18 cellular contexts compared by ENCODE assay signal in the genomic region with DNA sequence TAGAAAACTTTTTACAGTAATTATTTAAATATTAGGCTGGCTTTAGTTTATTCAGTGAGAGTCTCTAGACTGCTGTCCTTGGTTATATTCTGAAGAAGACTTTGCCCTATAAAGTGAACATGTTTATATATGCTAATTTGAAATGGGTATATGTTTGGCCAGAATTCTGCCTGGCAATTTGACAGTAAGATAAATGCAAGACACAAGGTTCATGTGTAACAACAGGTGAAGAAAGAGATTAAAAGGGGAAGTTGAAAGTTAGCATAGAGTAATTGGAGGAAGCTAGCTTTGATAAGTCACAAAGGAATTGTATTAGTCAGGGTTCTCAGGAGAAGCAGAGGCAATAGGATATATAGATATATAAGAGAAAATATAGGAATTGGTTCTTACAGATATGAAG.
DNase-seq lines count a peak whose midpoint lies in the region; ATAC-seq, FAIRE-seq and TF ChIP-seq lines count a peak whose summit lies in the region.
"Had no signal": no experiment of that assay in that cellular context is flagged by ENCODE, and none has a peak within 500 bp of the region (broad histone marks: within the 10 kb centered on the region; RNA-seq: fewer than 3 reads in every experiment).

No MANE protein-coding gene starts in this region.

- H3K27me3 ChIP-seq in bronchial epithelial cell (ENCODE audit: control insufficient read depth, insufficient read depth, low read length): no peaks in the 10 kb centered on the region
- H3K27me3 ChIP-seq: hepatocyte, right atrium auricular region, uterus had no signal

- TF ChIP-seq CTCF in bronchial epithelial cell (IDR thresholded peaks at IDR 0.05; ENCODE audit: insufficient read depth, low read length, severe bottlenecking): no peak

- no peak overlapping the region for H3K4me3 ChIP-seq in bronchial epithelial cell (ENCODE audit: low read depth, low read length)
- H3K4me3 ChIP-seq: hepatocyte, right atrium auricular region, uterus had no signal

- H3K36me3 ChIP-seq in bronchial epithelial cell (ENCODE audit: control insufficient read depth, insufficient read depth, low read length): no peaks in the 10 kb centered on the region
- H3K36me3 ChIP-seq: right atrium auricular region, uterus had no signal

- peak; percentile 21 for FAIRE-seq in GM12892 (lab: Jason Lieb, UNC)
- FAIRE-seq in bronchial epithelial cell (lab: Jason Lieb, UNC): no peak
- FAIRE-seq: HTR-8/SVneo had no signal

- TF ChIP-seq POLR2A in GM12892 (IDR thresholded peaks at IDR 0.05; ENCODE audit: low read depth, low read length): no peak

- ATAC-seq in GM21381 (IDR thresholded peaks at IDR 0.05; ENCODE audit: unreplicated experiment) (peak; percentile 28), HG03175 (IDR thresholded peaks at IDR 0.05; ENCODE audit: unreplicated experiment) (peak; percentile 17), HG02588 (IDR thresholded peaks at IDR 0.05; ENCODE audit: unreplicated experiment) (no peak)
- ATAC-seq in activated CD4-positive, CD25-positive, alpha-beta regulatory T cell treated with anti-CD3 and anti-CD28 coated beads, Interleukin-2, amount 50 U/mL, for 24 hours: no peak
- ATAC-seq: activated naive CD8-positive, alpha-beta T cell treated with anti-CD3 and anti-CD28 coated beads, Interleukin-2, amount 50 U/mL, for 24 hours had no signal

- DNase-seq in GM12892 (ENCODE audit: insufficient read length) (no peak), bronchial epithelial cell (ENCODE audit: low read depth) (peak; percentile 12), SHP77 (lab: John Stamatoyannopoulos, UW) (no peak), A172 (ENCODE audit: low spot score) (no peak)
- DNase-seq: ACHN; activated CD8-positive, alpha-beta T cell treated with anti-CD3 and anti-CD28 coated beads for 36 hours; activated naive CD8-positive, alpha-beta T cell treated with anti-CD3 and anti-CD28 coated beads, Interleukin-2, amount 50 U/mL, for 24 hours; CD4-positive, alpha-beta T cell; NCI-H2029; NCI-H524; uterus had no signal

Comparison
In these comparisons a context has a peak if more than half of its experiments do, and no peak if none do; other contexts are left out.
1. ATAC-seq: peak in GM21381 (single experiment) and HG03175 (single experiment); none in activated CD4-positive, CD25-positive, alpha-beta regulatory T cell treated with anti-CD3 and anti-CD28 coated beads, Interleukin-2, amount 50 U/mL, for 24 hours (0 of 2) and HG02588 (single experiment).